In genomic region chr1:203673550-203674411, GRCh38 we compare ENCODE assay signal across 8 cellular contexts. TPM values are rescaled to one million over a fixed set of nuclear protein-coding genes. Genes with fewer than 3 reads are reported as not detected.
DNase-seq lines count a peak whose midpoint lies in the region; ATAC-seq and TF ChIP-seq lines count a peak whose summit lies in the region.

No MANE protein-coding gene starts in this region.

- no peaks in the 10 kb centered on the region for H3K9me3 Mint-ChIP-seq in dendritic cell treated with granulocyte-macrophage colony-stimulating factor and Interleukin-4, amounts not matched to agents 40 ng/mL and 50 ng/mL, for 4 days

- no peak for ATAC-seq in HG03039 (IDR thresholded peaks at IDR 0.05; ENCODE audit: unreplicated experiment)

- no peaks in the 10 kb centered on the region for H3K27me3 ChIP-seq in Loucy (ENCODE audit: insufficient read depth, low read length, poor library complexity, severe bottlenecking)
- H3K27me3 ChIP-seq in mesendoderm (ENCODE audit: insufficient read depth, low read length, poor library complexity): no peaks in the 10 kb centered on the region

- intact Hi-C loops in dendritic cell treated with granulocyte-macrophage colony-stimulating factor and Interleukin-4, amounts not matched to agents 40 ng/mL and 50 ng/mL, for 4 days (cut with micrococcal nuclease): no loop called here

- H3K27ac ChIP-seq in mesendoderm (ENCODE audit: low read depth, low read length): peak overlapping the region; percentile 26

- H3K4me3 ChIP-seq in Loucy (ENCODE audit: low read length, poor library complexity, severe bottlenecking) (peak overlapping the region; percentile 71), mesendoderm (ENCODE audit: low read length) (no peak overlapping the region)

- no peak overlapping the region for H4K5ac ChIP-seq in mesendoderm (ENCODE audit: low read length)

- peaks cover 43% of the 10 kb centered on the region; the same call in 1 of the 2 replicates for H3K36me3 ChIP-seq in Loucy (ENCODE audit: insufficient read depth, low read length)
- no peaks in the 10 kb centered on the region for H3K36me3 ChIP-seq in mesendoderm (ENCODE audit: control insufficient read depth, insufficient read depth, low read length)

- H3K18ac ChIP-seq in mesendoderm (ENCODE audit: low read length): no peak overlapping the region

- no peak overlapping the region for H2BK5ac ChIP-seq in mesendoderm (ENCODE audit: low read length)

- no CpG with 5 or more reads among the region's 13 CpGs for WGBS in mesendoderm (ENCODE audit: extremely low coverage, insufficient coverage, low lambda C conversion rate)

- H2BK15ac ChIP-seq in mesendoderm (replicated peaks; ENCODE audit: low read depth): no peak overlapping the region

- no peaks in the 10 kb centered on the region for H3K27me3 Mint-ChIP-seq in dendritic cell treated with granulocyte-macrophage colony-stimulating factor and Interleukin-4, amounts not matched to agents 40 ng/mL and 50 ng/mL, for 4 days

- no peak overlapping the region for H2AFZ ChIP-seq in Loucy (ENCODE audit: low read length)

- peak overlapping the region; percentile 89 for H3K9ac ChIP-seq in Loucy (ENCODE audit: low read depth, low read length, poor library complexity, severe bottlenecking)
- H3K9ac ChIP-seq in mesendoderm (ENCODE audit: low read length): no peak overlapping the region

- TF ChIP-seq CTCF in Loucy (conservative IDR thresholded peaks at IDR 0.05; ENCODE audit: low read length): peak; percentile 62

- H3K4me1 Mint-ChIP-seq in dendritic cell treated with granulocyte-macrophage colony-stimulating factor and Interleukin-4, amounts not matched to agents 40 ng/mL and 50 ng/mL, for 4 days (ENCODE audit: low read depth): peaks cover 48% of the 10 kb centered on the region

- H3K79me2 ChIP-seq in Loucy (ENCODE audit: insufficient read depth, low read length): peaks cover 86% of the 10 kb centered on the region
- no peaks in the 10 kb centered on the region for H3K79me2 ChIP-seq in mesendoderm (ENCODE audit: control insufficient read depth, insufficient read depth, low read length)

- H3K4ac ChIP-seq in mesendoderm (ENCODE audit: low read depth, low read length): no peak overlapping the region

- no peak overlapping the region for H2AK5ac ChIP-seq in mesendoderm (ENCODE audit: low read length)

- H3F3A ChIP-seq in Loucy (ENCODE audit: low read depth): peaks cover 13% of the 10 kb centered on the region

- no peak overlapping the region for H3K4me3 Mint-ChIP-seq in dendritic cell treated with granulocyte-macrophage colony-stimulating factor and Interleukin-4, amounts not matched to agents 40 ng/mL and 50 ng/mL, for 4 days

- H3K23ac ChIP-seq in mesendoderm (ENCODE audit: low read length): no peak overlapping the region

- no peak overlapping the region for H2BK120ac ChIP-seq in mesendoderm (ENCODE audit: low read depth, low read length)

- peaks cover 8% of the 10 kb centered on the region for H3K36me3 Mint-ChIP-seq in dendritic cell treated with granulocyte-macrophage colony-stimulating factor and Interleukin-4, amounts not matched to agents 40 ng/mL and 50 ng/mL, for 4 days (ENCODE audit: low read depth)

- H3K4me1 ChIP-seq in Loucy (ENCODE audit: insufficient read depth, low read length, poor library complexity, severe bottlenecking) (peaks cover 67% of the 10 kb centered on the region), mesendoderm (ENCODE audit: control insufficient read depth, low read depth, low read length) (peaks cover 7% of the 10 kb centered on the region)

- H3K9me3 ChIP-seq in Loucy (ENCODE audit: insufficient read depth, low read depth, low read length): no peaks in the 10 kb centered on the region

- H4K20me1 ChIP-seq in Loucy (ENCODE audit: insufficient read depth, low read length, poor library complexity, severe bottlenecking): peaks cover 3% of the 10 kb centered on the region

- H4K8ac ChIP-seq in mesendoderm (ENCODE audit: low read depth, low read length): no peak overlapping the region

- H3K4me2 ChIP-seq in Loucy (ENCODE audit: low read depth, low read length, poor library complexity, severe bottlenecking) (peak overlapping the region; percentile 97), mesendoderm (ENCODE audit: low read length) (no peak overlapping the region)

- H3K9me2 ChIP-seq in Loucy (replicated peaks; ENCODE audit: low read depth, low read length): no peaks in the 10 kb centered on the region

- H3K27ac Mint-ChIP-seq in dendritic cell treated with granulocyte-macrophage colony-stimulating factor and Interleukin-4, amounts not matched to agents 40 ng/mL and 50 ng/mL, for 4 days: peak overlapping the region; percentile 28

- H3K56ac ChIP-seq in mesendoderm (ENCODE audit: low read length): no peak overlapping the region

- peak; percentile 85 for DNase-seq in GM03348 (ENCODE audit: low spot score)
- DNase-seq in activated CD4-positive, alpha-beta T cell treated with anti-CD3 and anti-CD28 coated beads for 48 hours: peak; percentile 65
- DNase-seq in mesendoderm: peak; percentile 92
- DNase-seq in stimulated activated CD8-positive, alpha-beta memory T cell treated with anti-CD3 and anti-CD28 coated beads, Interleukin-4, amount 100 ng/mL, for 1 hour (ENCODE audit: low read depth in 2 of 2, low spot score in 1 of 2): peak; percentile 31 to 44
- DNase-seq in NCI-H1930 (lab: John Stamatoyannopoulos, UW): no peak

- no peaks in the 10 kb centered on the region for H3K79me1 ChIP-seq in mesendoderm (ENCODE audit: low read length)

RNA-seq across cellular contexts. Expression of gene ATP2B4, which starts 47.1 kb away (rescaled TPM):
- polyA plus RNA-seq in mesendoderm (2013, experiment 1 of 2): 9.3 TPM
- polyA plus RNA-seq in mesendoderm (2013, experiment 2 of 2): 8.2 TPM

Comparison
In these comparisons a context has a peak if more than half of its experiments do, and no peak if none do; other contexts are left out.
1. DNase-seq: peak in GM03348 (single experiment), activated CD4-positive, alpha-beta T cell treated with anti-CD3 and anti-CD28 coated beads for 48 hours (single experiment), mesendoderm (single experiment) and stimulated activated CD8-positive, alpha-beta memory T cell treated with anti-CD3 and anti-CD28 coated beads, Interleukin-4, amount 100 ng/mL, for 1 hour (2 of 2); none in NCI-H1930 (0 of 2).